In genomic region chr6:98880486-98880885, GRCh38 we compare ENCODE assay signal across 11 cellular contexts. TPM values are rescaled to one million over a fixed set of nuclear protein-coding genes. Genes with fewer than 3 reads are reported as not detected.
DNase-seq lines count a peak whose midpoint lies in the region; ATAC-seq and TF ChIP-seq lines count a peak whose summit lies in the region.
"Had no signal": no experiment of that assay in that cellular context is flagged by ENCODE, and none has a peak within 500 bp of the region (broad histone marks: within the 10 kb centered on the region; RNA-seq: fewer than 3 reads in every experiment).

No MANE protein-coding gene starts in this region.

- H3K4me3 Mint-ChIP-seq in glutamatergic neuron (ENCODE audit: unreplicated experiment) (peak overlapping the region; percentile 58), mesothelial cell of epicardium (no peak overlapping the region)
- H3K4me3 Mint-ChIP-seq in naive thymus-derived CD8-positive, alpha-beta T cell, result no peak overlapping the region
- H3K4me3 Mint-ChIP-seq: brain had no signal

- no peaks in the 10 kb centered on the region for H3K36me3 Mint-ChIP-seq in glutamatergic neuron (ENCODE audit: unreplicated experiment)
- peaks cover 13 to 37% (median 36%) of the 10 kb centered on the region in 3 donors for H3K36me3 Mint-ChIP-seq in naive thymus-derived CD8-positive, alpha-beta T cell
- peaks cover 14% of the 10 kb centered on the region for H3K36me3 Mint-ChIP-seq in mesothelial cell of epicardium

- POLR2A ChIA-PET in naive thymus-derived CD8-positive, alpha-beta T cell (lab: Charles Lee), result interaction anchor here (0.6 kb wide), 1 partner anchor 46 kb away, joined by 3 read pairs; no protein-coding TSS in a partner anchor

- peaks cover 1% of the 10 kb centered on the region for H3K9me3 Mint-ChIP-seq in glutamatergic neuron (ENCODE audit: unreplicated experiment)
- H3K9me3 Mint-ChIP-seq in naive thymus-derived CD8-positive, alpha-beta T cell, result no peaks in the 10 kb centered on the region
- no peaks in the 10 kb centered on the region for H3K9me3 Mint-ChIP-seq in mesothelial cell of epicardium
- H3K9me3 Mint-ChIP-seq: brain had no signal

- H3K4me1 Mint-ChIP-seq in glutamatergic neuron (ENCODE audit: low read depth, unreplicated experiment) (peaks cover 13% of the 10 kb centered on the region), mesothelial cell of epicardium (no peaks in the 10 kb centered on the region)
- H3K4me1 Mint-ChIP-seq in naive thymus-derived CD8-positive, alpha-beta T cell, result peaks cover 0 to 4% (median 2%) of the 10 kb centered on the region in 4 donors
- H3K4me1 Mint-ChIP-seq: brain had no signal

- TF ChIP-seq CTCF in glutamatergic neuron (IDR thresholded peaks at IDR 0.05; ENCODE audit: partially characterized antibody, unreplicated experiment), result no peak
- no peak for TF ChIP-seq CTCF in mesothelial cell of epicardium (IDR thresholded peaks at IDR 0.05; ENCODE audit: unreplicated experiment)

- H3K27me3 Mint-ChIP-seq in glutamatergic neuron (ENCODE audit: unreplicated experiment), result peaks cover 4% of the 10 kb centered on the region
- H3K27me3 Mint-ChIP-seq in naive thymus-derived CD8-positive, alpha-beta T cell, result no peaks in the 10 kb centered on the region
- no peaks in the 10 kb centered on the region for H3K27me3 Mint-ChIP-seq in mesothelial cell of epicardium (ENCODE audit: low read depth)
- H3K27me3 Mint-ChIP-seq: brain had no signal

- peak; percentile 79 for ATAC-seq in GM21737 (IDR thresholded peaks at IDR 0.05; ENCODE audit: unreplicated experiment)
- peak; percentile 90 for ATAC-seq in HG03378 (IDR thresholded peaks at IDR 0.05; ENCODE audit: unreplicated experiment)
- ATAC-seq in naive thymus-derived CD8-positive, alpha-beta T cell, result no peak

- DNase-seq in NCI-H1694 treated with DMSO at 0.1 percent for 48 hours (lab: John Stamatoyannopoulos, UW) (peak; percentile 0), NCI-H1694 (lab: John Stamatoyannopoulos, UW) (no peak), glutamatergic neuron (peak; percentile 61), AG08395 (ENCODE audit: low spot score) (no peak), mesothelial cell of epicardium (ENCODE audit: low spot score in 2 of 2, unreplicated experiment in 2 of 2) (no peak)
- no peak for DNase-seq in naive thymus-derived CD8-positive, alpha-beta T cell
- DNase-seq: activated CD4-positive, alpha-beta T cell treated with anti-CD3 and anti-CD28 coated beads for 1 hour had no signal

- peak overlapping the region; percentile 80 for H3K27ac Mint-ChIP-seq in glutamatergic neuron (ENCODE audit: unreplicated experiment)
- peak overlapping the region in 1 of 10 donors; percentile 43 for H3K27ac Mint-ChIP-seq in naive thymus-derived CD8-positive, alpha-beta T cell
- no peak overlapping the region for H3K27ac Mint-ChIP-seq in mesothelial cell of epicardium
- H3K27ac Mint-ChIP-seq: brain had no signal

RNA-seq across cellular contexts. Expression of gene POU3F2, which starts 46.1 kb away (rescaled TPM):
- 71.0 TPM for total RNA-seq in glutamatergic neuron (ENCODE audit: unreplicated experiment)
- not detected for total RNA-seq in naive thymus-derived CD8-positive, alpha-beta T cell
- polyA plus RNA-seq in naive thymus-derived CD8-positive, alpha-beta T cell, result not detected
- total RNA-seq in mesothelial cell of epicardium, result not detected in 3 replicates
- total RNA-seq: LHCN-M2 had no signal

Comparison
In these comparisons a context has a peak if more than half of its experiments do, and no peak if none do; other contexts are left out.
1. DNase-seq: peak in NCI-H1694 treated with DMSO at 0.1 percent for 48 hours (single experiment) and glutamatergic neuron (single experiment); none in NCI-H1694 (single experiment), naive thymus-derived CD8-positive, alpha-beta T cell (0 of 10), AG08395 (single experiment) and mesothelial cell of epicardium (0 of 2).
2. ATAC-seq: peak in GM21737 (single experiment) and HG03378 (single experiment); none in naive thymus-derived CD8-positive, alpha-beta T cell (0 of 2).
3. RNA of gene POU3F2, which starts 46.1 kb away (total RNA-seq): 71.0 TPM in glutamatergic neuron (single experiment); not detected in naive thymus-derived CD8-positive, alpha-beta T cell and not detected in mesothelial cell of epicardium; every median in the first group is over 10 times any median in the second.